In genomic region chr4:130608121-130608520, GRCh38 we compare ENCODE assay signal across 26 cellular contexts.
"Had no signal": no experiment of that assay in that cellular context is flagged by ENCODE, and none has a peak within 500 bp of the region (broad histone marks: within the 10 kb centered on the region; RNA-seq: fewer than 3 reads in every experiment).

No MANE protein-coding gene starts in this region.

- H3K27me3 ChIP-seq: ascending aorta, cardiac muscle cell, colonic mucosa had no signal

- H3K9me3 ChIP-seq: ascending aorta, colonic mucosa had no signal

- H3K27ac ChIP-seq: ascending aorta, cardiac muscle cell, colonic mucosa, PC-9, WERI-Rb-1 had no signal

- H3K4me1 ChIP-seq: ascending aorta, colonic mucosa had no signal

- H3K4me2 ChIP-seq: PC-9 had no signal

- ATAC-seq: activated CD8-positive, alpha-beta T cell treated with anti-CD3 and anti-CD28 coated beads for 36 hours had no signal

- H3K36me3 ChIP-seq: ascending aorta, cardiac muscle cell, colonic mucosa, WERI-Rb-1 had no signal

- DNase-seq: activated CD4-positive, alpha-beta T cell treated with anti-CD3 and anti-CD28 coated beads, Interleukin-2, amount 10 ng/mL, durations not matched to agents 24 days and 14 days; activated CD4-positive, alpha-beta T cell treated with anti-CD3 and anti-CD28 coated beads, Interleukin-2, amount 50 U/mL, for 4 hours; activated CD8-positive, alpha-beta T cell treated with anti-CD3 and anti-CD28 coated beads for 36 hours; activated gamma-delta T cell; activated naive CD4-positive, alpha-beta T cell treated with Interleukin-2 at 50 U/mL for 16 hours; activated naive CD8-positive, alpha-beta T cell treated with anti-CD3 and anti-CD28 coated beads, Interleukin-2, amount 10 ng/mL, durations not matched to agents 7 days and 5 days; activated T-cell treated with anti-CD3 and anti-CD28 coated beads, Interleukin-2, amount 50 U/mL, for 1 hour; amygdala; colonic mucosa; Karpas-422; KBM-7; NCI-H1092; NCI-H1436 treated with DMSO at 0.1 percent for 48 hours; NCI-H187; NCI-H2029 treated with DMSO at 0.1 percent for 48 hours; NCI-H345; NCI-H524 treated with DMSO at 0.1 percent for 48 hours; PC-9; Right ventricle myocardium superior; SW 1271; T-helper 1 cell; T-helper 2 cell; T-helper 9 cell; WERI-Rb-1 had no signal

- H3K4me3 ChIP-seq: ascending aorta, cardiac muscle cell, colonic mucosa, PC-9 had no signal

- H2AFZ ChIP-seq: PC-9 had no signal
